In the genomic region with DNA sequence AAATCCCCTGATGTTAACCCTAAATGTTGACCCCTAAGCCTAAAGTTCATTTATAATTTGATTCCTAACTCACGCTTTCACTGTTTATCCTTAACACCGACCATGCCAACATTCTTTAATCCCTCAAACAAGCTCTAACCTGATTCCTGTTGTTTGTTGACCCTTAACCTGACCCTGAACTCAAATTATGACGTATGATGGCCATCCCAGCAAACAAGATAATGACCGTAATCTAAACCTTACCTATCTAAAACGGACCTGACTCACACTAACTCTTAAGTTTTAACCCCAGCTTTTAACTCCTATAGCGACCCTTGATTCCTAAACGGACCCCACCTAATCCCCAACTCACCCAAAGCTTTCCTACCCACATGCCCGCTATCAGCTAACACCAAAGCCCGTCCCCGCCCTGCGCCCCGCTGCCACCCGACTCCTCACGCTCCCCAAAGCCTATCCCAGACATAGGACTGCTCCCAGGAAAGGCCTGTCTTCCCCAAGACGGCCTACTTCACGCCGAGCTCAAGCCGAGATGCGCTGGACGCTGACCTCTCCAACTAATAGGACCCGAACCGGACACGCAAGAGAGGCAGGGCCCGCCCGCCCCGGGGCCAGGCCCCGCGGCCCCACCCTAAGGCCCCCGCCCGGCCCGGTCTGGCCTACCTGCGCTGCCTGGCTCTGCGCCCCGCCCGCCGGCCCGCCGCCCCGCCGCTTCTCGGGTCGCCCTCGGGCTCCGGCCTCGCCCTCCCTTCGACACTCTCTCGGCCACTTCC, we compare ENCODE assay signal across 3 cellular contexts.
TF ChIP-seq lines count a peak whose summit lies in the region.

No MANE protein-coding gene starts in this region.

TF ChIP-seq in SK-N-SH, 30 proteins besides CTCF, POLR2A, EP300 and RAD21:
- TF ChIP-seq ELF1 (IDR thresholded peaks at IDR 0.05) (no peak), NFIC (IDR thresholded peaks at IDR 0.05; ENCODE audit: borderline replicate concordance) (no peak), FOXJ3 (CRISPR knock-in tag; IDR thresholded peaks at IDR 0.05) (no peak), MXI1 (IDR thresholded peaks at IDR 0.05; ENCODE audit: low read depth, low read length) (peak; percentile 47)
TF ChIP-seq in SK-N-SH: peak in this region for 1.

TF ChIP-seq in SK-N-SH treated with all-trans-retinoic acid at 6 μM for 48 hours, 23 proteins besides CTCF, POLR2A, EP300 and RAD21:
- TF ChIP-seq, protein P1, sequence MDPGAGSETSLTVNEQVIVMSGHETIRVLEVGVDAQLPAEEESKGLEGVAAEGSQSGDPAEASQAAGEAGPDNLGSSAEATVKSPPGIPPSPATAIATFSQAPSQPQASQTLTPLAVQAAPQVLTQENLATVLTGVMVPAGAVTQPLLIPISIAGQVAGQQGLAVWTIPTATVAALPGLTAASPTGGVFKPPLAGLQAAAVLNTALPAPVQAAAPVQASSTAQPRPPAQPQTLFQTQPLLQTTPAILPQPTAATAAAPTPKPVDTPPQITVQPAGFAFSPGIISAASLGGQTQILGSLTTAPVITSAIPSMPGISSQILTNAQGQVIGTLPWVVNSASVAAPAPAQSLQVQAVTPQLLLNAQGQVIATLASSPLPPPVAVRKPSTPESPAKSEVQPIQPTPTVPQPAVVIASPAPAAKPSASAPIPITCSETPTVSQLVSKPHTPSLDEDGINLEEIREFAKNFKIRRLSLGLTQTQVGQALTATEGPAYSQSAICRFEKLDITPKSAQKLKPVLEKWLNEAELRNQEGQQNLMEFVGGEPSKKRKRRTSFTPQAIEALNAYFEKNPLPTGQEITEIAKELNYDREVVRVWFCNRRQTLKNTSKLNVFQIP (CRISPR knock-in tag; IDR thresholded peaks at IDR 0.05; ENCODE audit: borderline replicate concordance, low read depth), result no peak
- no peak for TF ChIP-seq ZFP30 (CRISPR knock-in tag; IDR thresholded peaks at IDR 0.05)
- TF ChIP-seq PPARA (CRISPR knock-in tag; IDR thresholded peaks at IDR 0.05; ENCODE audit: borderline replicate concordance), result no peak
- TF ChIP-seq, protein P2, sequence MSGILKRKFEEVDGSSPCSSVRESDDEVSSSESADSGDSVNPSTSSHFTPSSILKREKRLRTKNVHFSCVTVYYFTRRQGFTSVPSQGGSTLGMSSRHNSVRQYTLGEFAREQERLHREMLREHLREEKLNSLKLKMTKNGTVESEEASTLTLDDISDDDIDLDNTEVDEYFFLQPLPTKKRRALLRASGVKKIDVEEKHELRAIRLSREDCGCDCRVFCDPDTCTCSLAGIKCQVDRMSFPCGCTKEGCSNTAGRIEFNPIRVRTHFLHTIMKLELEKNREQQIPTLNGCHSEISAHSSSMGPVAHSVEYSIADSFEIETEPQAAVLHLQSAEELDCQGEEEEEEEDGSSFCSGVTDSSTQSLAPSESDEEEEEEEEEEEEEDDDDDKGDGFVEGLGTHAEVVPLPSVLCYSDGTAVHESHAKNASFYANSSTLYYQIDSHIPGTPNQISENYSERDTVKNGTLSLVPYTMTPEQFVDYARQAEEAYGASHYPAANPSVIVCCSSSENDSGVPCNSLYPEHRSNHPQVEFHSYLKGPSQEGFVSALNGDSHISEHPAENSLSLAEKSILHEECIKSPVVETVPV (CRISPR knock-in tag; IDR thresholded peaks at IDR 0.05), result no peak
- TF ChIP-seq OSR1 (CRISPR knock-in tag; IDR thresholded peaks at IDR 0.05), result no peak
- no peak for TF ChIP-seq ZNF565 (CRISPR knock-in tag; conservative IDR thresholded peaks at IDR 0.05; ENCODE audit: low read depth)
- TF ChIP-seq, protein P3, sequence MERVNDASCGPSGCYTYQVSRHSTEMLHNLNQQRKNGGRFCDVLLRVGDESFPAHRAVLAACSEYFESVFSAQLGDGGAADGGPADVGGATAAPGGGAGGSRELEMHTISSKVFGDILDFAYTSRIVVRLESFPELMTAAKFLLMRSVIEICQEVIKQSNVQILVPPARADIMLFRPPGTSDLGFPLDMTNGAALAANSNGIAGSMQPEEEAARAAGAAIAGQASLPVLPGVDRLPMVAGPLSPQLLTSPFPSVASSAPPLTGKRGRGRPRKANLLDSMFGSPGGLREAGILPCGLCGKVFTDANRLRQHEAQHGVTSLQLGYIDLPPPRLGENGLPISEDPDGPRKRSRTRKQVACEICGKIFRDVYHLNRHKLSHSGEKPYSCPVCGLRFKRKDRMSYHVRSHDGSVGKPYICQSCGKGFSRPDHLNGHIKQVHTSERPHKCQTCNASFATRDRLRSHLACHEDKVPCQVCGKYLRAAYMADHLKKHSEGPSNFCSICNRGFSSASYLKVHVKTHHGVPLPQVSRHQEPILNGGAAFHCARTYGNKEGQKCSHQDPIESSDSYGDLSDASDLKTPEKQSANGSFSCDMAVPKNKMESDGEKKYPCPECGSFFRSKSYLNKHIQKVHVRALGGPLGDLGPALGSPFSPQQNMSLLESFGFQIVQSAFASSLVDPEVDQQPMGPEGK (CRISPR knock-in tag; IDR thresholded peaks at IDR 0.05; ENCODE audit: borderline replicate concordance), result no peak
- no peak for TF ChIP-seq ZNF8 (CRISPR knock-in tag; IDR thresholded peaks at IDR 0.05)
- no peak for TF ChIP-seq ZNF70 (CRISPR knock-in tag; IDR thresholded peaks at IDR 0.05)
- no peak for TF ChIP-seq ISL1 (CRISPR knock-in tag; IDR thresholded peaks at IDR 0.05)
- no peak for TF ChIP-seq ESRRG (CRISPR knock-in tag; IDR thresholded peaks at IDR 0.05)
- TF ChIP-seq, protein P4, sequence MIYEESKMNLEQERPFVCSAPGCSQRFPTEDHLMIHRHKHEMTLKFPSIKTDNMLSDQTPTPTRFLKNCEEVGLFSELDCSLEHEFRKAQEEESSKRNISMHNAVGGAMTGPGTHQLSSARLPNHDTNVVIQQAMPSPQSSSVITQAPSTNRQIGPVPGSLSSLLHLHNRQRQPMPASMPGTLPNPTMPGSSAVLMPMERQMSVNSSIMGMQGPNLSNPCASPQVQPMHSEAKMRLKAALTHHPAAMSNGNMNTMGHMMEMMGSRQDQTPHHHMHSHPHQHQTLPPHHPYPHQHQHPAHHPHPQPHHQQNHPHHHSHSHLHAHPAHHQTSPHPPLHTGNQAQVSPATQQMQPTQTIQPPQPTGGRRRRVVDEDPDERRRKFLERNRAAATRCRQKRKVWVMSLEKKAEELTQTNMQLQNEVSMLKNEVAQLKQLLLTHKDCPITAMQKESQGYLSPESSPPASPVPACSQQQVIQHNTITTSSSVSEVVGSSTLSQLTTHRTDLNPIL (CRISPR knock-in tag; IDR thresholded peaks at IDR 0.05; ENCODE audit: low read depth), result no peak
- TF ChIP-seq CSDC2 (CRISPR knock-in tag; IDR thresholded peaks at IDR 0.05), result no peak
- no peak for TF ChIP-seq SNAI2 (CRISPR knock-in tag; IDR thresholded peaks at IDR 0.05)
- no peak for TF ChIP-seq ZFP3 (CRISPR knock-in tag; IDR thresholded peaks at IDR 0.05)

TF ChIP-seq in endothelial cell of umbilical vein, 7 proteins besides CTCF, POLR2A, EP300 and RAD21:
- TF ChIP-seq GATA2 (IDR thresholded peaks at IDR 0.05; ENCODE audit: insufficient read depth, insufficient read length, low read depth, low read length) (no peak), FOS (IDR thresholded peaks at IDR 0.05; ENCODE audit: borderline replicate concordance, insufficient read depth, low read length) (no peak), JUN (IDR thresholded peaks at IDR 0.05; ENCODE audit: borderline replicate concordance, insufficient read depth, insufficient read length, low read depth) (no peak), EZH2 (IDR thresholded peaks at IDR 0.05; ENCODE audit: borderline replicate concordance, low read depth, low read length, severe bottlenecking) (no peak), POLR2AphosphoS5 (IDR thresholded peaks at IDR 0.05; ENCODE audit: insufficient read depth, low read depth, low read length) (no peak)
- TF ChIP-seq, protein P5, sequence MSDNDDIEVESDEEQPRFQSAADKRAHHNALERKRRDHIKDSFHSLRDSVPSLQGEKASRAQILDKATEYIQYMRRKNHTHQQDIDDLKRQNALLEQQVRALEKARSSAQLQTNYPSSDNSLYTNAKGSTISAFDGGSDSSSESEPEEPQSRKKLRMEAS (IDR thresholded peaks at IDR 0.05; ENCODE audit: insufficient read depth, insufficient read length), result no peak
